8 cellular contexts compared by ENCODE assay signal in the genomic region with DNA sequence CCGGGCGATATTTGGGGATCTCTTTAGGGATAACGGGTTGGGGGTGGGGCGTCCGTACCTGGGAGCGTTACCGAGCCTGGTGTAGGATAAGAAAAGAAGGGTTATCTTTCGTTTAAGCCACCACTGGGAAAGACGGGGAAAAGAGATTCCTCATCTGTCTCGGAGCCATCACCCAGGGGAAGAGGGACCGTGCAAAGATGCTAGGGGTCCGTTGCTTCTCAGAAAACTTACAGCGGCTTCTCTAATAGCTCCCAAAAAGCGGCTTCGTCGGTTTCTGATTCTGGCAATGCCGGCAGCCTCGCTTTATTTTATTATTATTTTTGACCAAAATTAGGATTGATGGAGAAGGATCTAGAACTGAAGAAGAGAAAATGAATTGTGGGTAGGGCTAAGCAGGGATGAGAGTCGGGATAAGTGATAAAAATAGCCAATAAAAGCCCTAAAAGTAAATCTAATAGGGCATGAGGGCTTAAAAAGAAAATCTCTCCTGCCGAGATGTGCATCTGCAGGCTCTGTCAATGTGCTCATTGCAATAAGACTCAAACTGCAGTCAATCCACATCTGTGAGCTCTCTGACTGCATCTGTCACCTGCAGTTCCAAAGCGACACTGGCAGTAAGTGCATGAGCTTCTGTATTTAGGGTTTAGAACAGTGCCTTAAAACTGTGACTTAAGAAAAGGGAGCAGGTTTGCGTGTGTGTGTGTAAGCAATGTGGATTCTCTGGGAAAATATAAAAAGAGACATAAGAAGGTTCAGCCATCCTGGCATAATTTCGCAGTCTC. TPM values are rescaled to one million over a fixed set of nuclear protein-coding genes. Genes with fewer than 3 reads are reported as not detected.
A peak's percentile ranks its signal among the peaks of the same experiment; 100 is the strongest.
DNase-seq lines count a peak whose midpoint lies in the region; ATAC-seq and TF ChIP-seq lines count a peak whose summit lies in the region.

No MANE protein-coding gene starts in this region.

- peaks cover 12% of the 10 kb centered on the region; the same call in 1 of the 2 replicates for H3K27me3 ChIP-seq in HUES64 (ENCODE audit: insufficient read depth, low read length)
- H3K27me3 ChIP-seq in body of pancreas = no peaks in the 10 kb centered on the region

- DNase-seq in AG10803 (ENCODE audit: low read depth) (no peak), body of pancreas (peak in 1 of 4 donors; percentile 33), mucosa of gallbladder (ENCODE audit: low spot score) (no peak), kidney tubule cell (ENCODE audit: low spot score) (no peak), UCSD-AML1 (lab: John Stamatoyannopoulos, UW; ENCODE audit: unreplicated experiment) (no peak)
- DNase-seq in effector CD8-positive, alpha-beta T cell (lab: John Stamatoyannopoulos, UW) = no peak

- TF ChIP-seq CTCF in AG10803 (conservative IDR thresholded peaks at IDR 0.05; ENCODE audit: low read length) (no peak), body of pancreas (IDR thresholded peaks at IDR 0.05) (no peak)

- H3K4me3 ChIP-seq in AG10803 (ENCODE audit: low read length) (peak overlapping the region; percentile 85), HUES64 (ENCODE audit: low read length) (peak overlapping the region; percentile 93), body of pancreas (peak overlapping the region; percentile 28 to 97), mesodermal cell (ENCODE audit: extremely low read depth, insufficient read depth, low read length, poor library complexity, severe bottlenecking) (peak overlapping the region; percentile 97)

- intact Hi-C loops in body of pancreas (cut with DNase I) = no loop called here

- TF ChIP-seq POLR2A in body of pancreas (IDR thresholded peaks at IDR 0.05) = no peak

- no peaks in the 10 kb centered on the region for H3K9me3 ChIP-seq in HUES64 (ENCODE audit: insufficient read depth, low read depth, low read length)
- H3K9me3 ChIP-seq in body of pancreas = no peaks in the 10 kb centered on the region
- no peaks in the 10 kb centered on the region for H3K9me3 ChIP-seq in mesodermal cell (ENCODE audit: control insufficient read depth, low read length)

- H3K4me1 ChIP-seq in HUES64 (ENCODE audit: insufficient read depth, low read length) (peaks cover 23% of the 10 kb centered on the region), body of pancreas (peaks cover 37% of the 10 kb centered on the region), mesodermal cell (ENCODE audit: control insufficient read depth, insufficient read depth, low read length, poor library complexity, severe bottlenecking) (peaks cover 11% of the 10 kb centered on the region)

- WGBS in HUES64 = 9% methylated on average over 23 of the region's 23 CpGs
- 7 to 9% methylated on average over 23 of the region's 23 CpGs for WGBS in body of pancreas, 2 donors
- WGBS in mesodermal cell (ENCODE audit: insufficient coverage in 2 of 2), 2 experiments = 10 to 11% methylated on average over 14 to 17 of the region's 23 CpGs

- no peak overlapping the region; the same call in 1 of the 2 replicates for H3K27ac ChIP-seq in HUES64 (ENCODE audit: low read depth, low read length)
- peak overlapping the region; percentile 7 to 89 (median 86) for H3K27ac ChIP-seq in body of pancreas
- H3K27ac ChIP-seq in mesodermal cell (ENCODE audit: low read depth, low read length, severe bottlenecking) = peak overlapping the region; percentile 84

- peak overlapping the region; percentile 88 for H3K9ac ChIP-seq in HUES64 (ENCODE audit: low read depth, low read length)

- H3K36me3 ChIP-seq in HUES64 (ENCODE audit: insufficient read depth, low read length) = no peaks in the 10 kb centered on the region
- H3K36me3 ChIP-seq in body of pancreas (replicated peaks in 1 of 2; ENCODE audit: insufficient read depth in 1 of 2, low read depth in 2 of 2) = no peaks in the 10 kb centered on the region
- no peaks in the 10 kb centered on the region for H3K36me3 ChIP-seq in mesodermal cell (ENCODE audit: control insufficient read depth, insufficient read depth, low read length)

- ATAC-seq in body of pancreas = no peak

RNA-seq across cellular contexts. Expression of gene TBPL1, which starts 0.8 kb away (rescaled TPM):
- 68.7 TPM for polyA plus RNA-seq in HUES64 (2013, experiment 1 of 2)
- 68.2 TPM for polyA plus RNA-seq in HUES64 (2013, experiment 2 of 2)
- 10 to 100 TPM in 1 of 2 donors, under 1 TPM in 1; 0.99 to 10.9 TPM for total RNA-seq in body of pancreas
- polyA plus RNA-seq in mesodermal cell (2013, experiment 1 of 2) = 63.0 TPM
- polyA plus RNA-seq in mesodermal cell (2013, experiment 2 of 2) = 60.5 TPM
- 24.5 TPM for total RNA-seq in mucosa of gallbladder
